Comparison of ENCODE assay signal across 24 cellular contexts in the genomic region with DNA sequence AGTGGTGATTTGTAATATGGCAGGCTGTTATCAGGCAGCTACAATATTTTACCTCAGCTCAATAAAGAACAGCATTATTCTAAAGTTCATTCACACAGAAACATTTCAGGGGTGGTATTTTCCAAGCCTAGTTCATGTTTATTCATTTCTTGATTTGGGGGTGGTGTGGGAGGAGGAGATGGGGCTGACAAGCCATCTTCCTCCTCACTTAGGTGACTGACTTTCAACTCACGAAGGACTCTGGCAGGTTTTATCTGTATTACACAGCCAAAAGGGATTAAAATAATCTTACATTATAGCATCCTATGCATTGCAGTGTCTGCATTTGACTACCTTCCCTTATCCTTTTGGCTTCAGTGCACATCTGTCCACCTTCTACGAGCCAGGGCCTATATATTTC. TPM values are rescaled to one million over a fixed set of nuclear protein-coding genes. Genes with fewer than 3 reads are reported as not detected.
A peak's percentile ranks its signal among the peaks of the same experiment; 100 is the strongest.
DNase-seq lines count a peak whose midpoint lies in the region; ATAC-seq lines count a peak whose summit lies in the region.
"Had no signal": no experiment of that assay in that cellular context is flagged by ENCODE, and none has a peak within 500 bp of the region (broad histone marks: within the 10 kb centered on the region; RNA-seq: fewer than 3 reads in every experiment).

No MANE protein-coding gene starts in this region.

- intact Hi-C loops in Right ventricle myocardium superior (cut with DNase I), result no loop called here

- H3K27ac ChIP-seq in iPS-20b (ENCODE audit: low read length), result no peak overlapping the region
- H3K27ac ChIP-seq: HL-60, KMS-11, RWPE1 had no signal

- no peak for ATAC-seq in Right ventricle myocardium superior (ENCODE audit: poor library complexity)
- ATAC-seq: HCT116, Panc1 had no signal

- H3K4me1 ChIP-seq in iPS-20b (ENCODE audit: insufficient read depth, low read length), result no peaks in the 10 kb centered on the region; the same call in 1 of the 2 replicates

- H3K27me3 ChIP-seq in iPS-20b (ENCODE audit: insufficient read depth, low read length), result no peaks in the 10 kb centered on the region

- H3K9me3 ChIP-seq in iPS-20b (ENCODE audit: insufficient read depth, low read depth, low read length), result no peaks in the 10 kb centered on the region

- H3K9ac ChIP-seq in iPS-20b (ENCODE audit: low read depth, low read length), result peak overlapping the region; percentile 18; the same call in 1 of the 2 replicates
- H3K9ac ChIP-seq: KMS-11 had no signal

- DNase-seq in NCI-H82 treated with DMSO at 0.1 percent for 48 hours (lab: John Stamatoyannopoulos, UW; ENCODE audit: unreplicated experiment) (peak; percentile 41), putamen (ENCODE audit: low spot score) (peak; percentile 72), AML-193 (lab: John Stamatoyannopoulos, UW) (no peak), iPS-NIHi11 (ENCODE audit: low spot score) (no peak), LoVo (ENCODE audit: low spot score) (no peak), Right ventricle myocardium superior (no peak)
- DNase-seq: Calu3, DMS153, DND-41, NCI-H1092, NCI-H1417 treated with DMSO at 0.1 percent for 48 hours, NCI-H1694 treated with DMSO at 0.1 percent for 48 hours, NCI-H2081, NCI-H2171 treated with DMSO at 0.1 percent for 48 hours, NCI-H524 treated with DMSO at 0.1 percent for 48 hours, NCI-H774, SHP77 treated with DMSO at 0.1 percent for 48 hours, SW 1271 had no signal

- H3K4me3 ChIP-seq in iPS-20b (ENCODE audit: low read length), result no peak overlapping the region

- no peaks in the 10 kb centered on the region for H3K36me3 ChIP-seq in iPS-20b (ENCODE audit: insufficient read depth, low read depth, low read length)

RNA-seq across cellular contexts. Expression of a gene that starts 20.1 kb away (rescaled TPM):
- not detected for total RNA-seq in Right ventricle myocardium superior
- total RNA-seq: Calu3 had no signal

Comparison
In these comparisons a context has a peak if more than half of its experiments do, and no peak if none do; other contexts are left out.
1. DNase-seq: peak in NCI-H82 treated with DMSO at 0.1 percent for 48 hours (single experiment) and putamen (single experiment); none in AML-193 (0 of 2), iPS-NIHi11 (single experiment), LoVo (single experiment) and Right ventricle myocardium superior (single experiment).